Comparison of ENCODE assay signal across 1 cellular context in genomic region chr11:111870887-111871692, GRCh38.
A peak's percentile ranks its signal among the peaks of the same experiment; 100 is the strongest.
TF ChIP-seq lines count a peak whose summit lies in the region.

ALG9 (minus strand) TSS chr11:111871581; CDS start chr11:111871482, 99 bp downstream.

TF ChIP-seq in SK-N-SH, 30 proteins besides CTCF, POLR2A, EP300 and RAD21:
- peak; percentile 42; the same call in 1 of the 2 replicates for TF ChIP-seq SIN3A (IDR thresholded peaks at IDR 0.05; ENCODE audit: borderline replicate concordance, low read depth, low read length)
- TF ChIP-seq RFX5 (IDR thresholded peaks at IDR 0.05; ENCODE audit: low read length): peak; percentile 50; the same call in 1 of the 2 replicates
- no peak for TF ChIP-seq ZBTB33 (IDR thresholded peaks at IDR 0.05; ENCODE audit: borderline replicate concordance, low read depth)
- no peak for TF ChIP-seq FOXM1 (IDR thresholded peaks at IDR 0.05; ENCODE audit: low read depth)
- no peak for TF ChIP-seq MEF2A (IDR thresholded peaks at IDR 0.05; ENCODE audit: borderline replicate concordance, low read depth)
- TF ChIP-seq POLR2AphosphoS5 (IDR thresholded peaks at IDR 0.05; ENCODE audit: low read depth, low read length): peak; percentile 68
- TF ChIP-seq IRF3 (IDR thresholded peaks at IDR 0.05; ENCODE audit: low read depth, low read length): no peak
- TF ChIP-seq MXI1 (IDR thresholded peaks at IDR 0.05; ENCODE audit: low read depth, low read length): peak; percentile 70
- TF ChIP-seq MAX (IDR thresholded peaks at IDR 0.05; ENCODE audit: low read depth): peak; percentile 41; the same call in 1 of the 2 replicates
- TF ChIP-seq RCOR1 (IDR thresholded peaks at IDR 0.05; ENCODE audit: low read length): no peak
- peak; percentile 6 for TF ChIP-seq CHD2 (IDR thresholded peaks at IDR 0.05; ENCODE audit: low read length, partially characterized antibody)
- TF ChIP-seq ELF1 (IDR thresholded peaks at IDR 0.05): no peak
- TF ChIP-seq NRF1 (IDR thresholded peaks at IDR 0.05; ENCODE audit: low read depth, low read length): peak; percentile 47; the same call in 1 of the 2 replicates
- peak; percentile 85 for TF ChIP-seq YY1 (IDR thresholded peaks at IDR 0.05; ENCODE audit: low read depth)
